In genomic region chr10:118046491-118047362, GRCh38 we compare ENCODE assay signal across 8 cellular contexts. TPM values are rescaled to one million over a fixed set of nuclear protein-coding genes. Genes with fewer than 3 reads are reported as not detected.
DNase-seq lines count a peak whose midpoint lies in the region; ATAC-seq and TF ChIP-seq lines count a peak whose summit lies in the region.

A gene with protein sequence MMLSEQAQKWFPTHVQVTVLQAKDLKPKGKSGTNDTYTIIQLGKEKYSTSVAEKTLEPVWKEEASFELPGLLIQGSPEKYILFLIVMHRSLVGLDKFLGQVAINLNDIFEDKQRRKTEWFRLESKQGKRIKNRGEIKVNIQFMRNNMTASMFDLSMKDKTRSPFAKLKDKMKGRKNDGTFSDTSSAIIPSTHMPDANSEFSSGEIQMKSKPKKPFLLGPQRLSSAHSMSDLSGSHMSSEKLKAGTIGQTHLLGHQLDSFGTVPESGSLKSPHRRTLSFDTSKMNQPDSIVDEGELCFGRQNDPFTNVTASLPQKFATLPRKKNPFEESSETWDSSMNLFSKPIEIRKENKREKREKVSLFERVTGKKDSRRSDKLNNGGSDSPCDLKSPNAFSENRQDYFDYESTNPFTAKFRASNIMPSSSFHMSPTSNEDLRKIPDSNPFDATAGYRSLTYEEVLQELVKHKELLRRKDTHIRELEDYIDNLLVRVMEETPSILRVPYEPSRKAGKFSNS (minus strand): TSS chr10:118046941. CDS start chr10:118046163, 778 bp downstream.

- no peak within 1 kb of the TSS for H4K91ac ChIP-seq in H9 (ENCODE audit: insufficient read length, low read depth, low read length)

- H3K56ac ChIP-seq in H9 (ENCODE audit: insufficient read length, low read depth, low read length), result no peak within 1 kb of the TSS

- no peak for TF ChIP-seq EP300 in gastroesophageal sphincter (IDR thresholded peaks at IDR 0.05)

- TF ChIP-seq POLR2A in gastroesophageal sphincter (IDR thresholded peaks at IDR 0.05), result peak; percentile 47 to 51

- TF ChIP-seq CTCF in H9 (conservative IDR thresholded peaks at IDR 0.05) (peak; percentile 60; the same call in 2 of the 3 replicates), Loucy (conservative IDR thresholded peaks at IDR 0.05; ENCODE audit: low read length) (peak; percentile 21; the same call in 1 of the 2 replicates), gastroesophageal sphincter (IDR thresholded peaks at IDR 0.05) (peak in 2 of 4 experiments; percentile 10 to 36)

- H2BK5ac ChIP-seq in H9 (ENCODE audit: insufficient read length, low read length), result no peak within 1 kb of the TSS

- H3K36me3 ChIP-seq in Loucy (ENCODE audit: insufficient read depth, low read length) (no peaks in the 10 kb centered on the region), SJSA1 (peaks cover 8% of the 10 kb centered on the region), gastroesophageal sphincter (no peaks in the 10 kb centered on the region)

- no peak within 1 kb of the TSS for H4K5ac ChIP-seq in H9 (ENCODE audit: insufficient read length, low read depth, low read length)

- H3K4me3 ChIP-seq in Loucy (ENCODE audit: low read length, poor library complexity, severe bottlenecking) (peak within 1 kb of the TSS; percentile 99), SJSA1 (peak within 1 kb of the TSS; percentile 93), gastroesophageal sphincter (peak within 1 kb of the TSS; percentile 83 to 85)

- peak within 1 kb of the TSS; percentile 74 to 97 (median 87) for H3K27ac Mint-ChIP-seq in H9

- H3K23ac ChIP-seq in H9 (ENCODE audit: insufficient read length, low read depth, low read length), result no peak within 1 kb of the TSS

- H2BK12ac ChIP-seq in H9 (ENCODE audit: insufficient read length, low read depth, low read length), result no peak within 1 kb of the TSS

- H3K79me2 ChIP-seq in H9 (ENCODE audit: insufficient read depth, low read length) (peaks cover 1% of the 10 kb centered on the region; the same call in 1 of the 2 replicates), Loucy (ENCODE audit: insufficient read depth, low read length) (peaks cover 38% of the 10 kb centered on the region)

- peaks cover 21 to 22% of the 10 kb centered on the region in 2 experiments for H3K4me1 Mint-ChIP-seq in H9

- peak; percentile 96 for ATAC-seq in gastroesophageal sphincter

- no peak within 1 kb of the TSS for H2BK120ac ChIP-seq in H9 (ENCODE audit: low read depth, low read length, poor library complexity, severe bottlenecking)

- H3K9ac ChIP-seq in H9 (ENCODE audit: extremely low read depth, insufficient read length, low read length) (peak within 1 kb of the TSS; percentile 63), Loucy (ENCODE audit: low read depth, low read length, poor library complexity, severe bottlenecking) (peak within 1 kb of the TSS; percentile 89)

- H3F3A ChIP-seq in Loucy (ENCODE audit: low read depth), result no peaks in the 10 kb centered on the region

- no peaks in the 10 kb centered on the region for H3K9me3 Mint-ChIP-seq in H9

- H4K20me1 ChIP-seq in H9 (ENCODE audit: control insufficient read depth, insufficient read depth, insufficient read length), result no peaks in the 10 kb centered on the region
- H4K20me1 ChIP-seq in Loucy (ENCODE audit: insufficient read depth, low read length, poor library complexity, severe bottlenecking), result peaks cover 12% of the 10 kb centered on the region

- peak within 1 kb of the TSS; percentile 88 for H3K14ac ChIP-seq in H9 (ENCODE audit: insufficient read depth, low read length)

- no peak within 1 kb of the TSS for H2AK5ac ChIP-seq in H9 (ENCODE audit: insufficient read length, low read length)

- H2BK15ac ChIP-seq in H9 (ENCODE audit: low read depth, low read length), result no peak within 1 kb of the TSS

- no peaks in the 10 kb centered on the region for H3K36me3 Mint-ChIP-seq in H9 (ENCODE audit: insufficient read depth in 1 of 3, low read depth in 3 of 3)

- peak within 1 kb of the TSS; percentile 49 for H3K18ac ChIP-seq in H9 (ENCODE audit: insufficient read length, low read depth, low read length)

- DNase-seq in GM03348 (ENCODE audit: low spot score), result peak; percentile 97
- DNase-seq in H9, result peak; percentile 95
- peak; percentile 72 to 97 for DNase-seq in SJSA1 (ENCODE audit: low read depth in 1 of 2, low spot score in 2 of 2)
- peak; percentile 96 for DNase-seq in activated naive CD4-positive, alpha-beta T cell treated with Interleukin-2 at 50 U/mL for 16 hours
- DNase-seq in non-pigmented ciliary epithelial cell (ENCODE audit: low read depth), result peak; percentile 42
- peak; percentile 81 to 97 (median 94) for DNase-seq in substantia nigra (lab: John Stamatoyannopoulos, UW)

- no peak within 1 kb of the TSS for H4K8ac ChIP-seq in H9 (replicated peaks; ENCODE audit: insufficient read length, low read depth, low read length)

- H3K4me1 ChIP-seq in H9 (ENCODE audit: insufficient read depth, low read length) (no peaks in the 10 kb centered on the region), Loucy (ENCODE audit: insufficient read depth, low read length, poor library complexity, severe bottlenecking) (peaks cover 40% of the 10 kb centered on the region), SJSA1 (replicated peaks) (peaks cover 15% of the 10 kb centered on the region), gastroesophageal sphincter (peaks cover 5 to 53% (median 6%) of the 10 kb centered on the region in 3 donors)

- H2AFZ ChIP-seq in H9 (ENCODE audit: low read length) (no peak within 1 kb of the TSS), Loucy (ENCODE audit: low read length) (peak within 1 kb of the TSS; percentile 96)

- H3K4ac ChIP-seq in H9 (ENCODE audit: low read depth, low read length), result no peak within 1 kb of the TSS

- no peaks in the 10 kb centered on the region for H3K9me3 ChIP-seq in H9 (ENCODE audit: control insufficient read depth, low read depth, low read length)
- H3K9me3 ChIP-seq in Loucy (ENCODE audit: insufficient read depth, low read depth, low read length), result no peaks in the 10 kb centered on the region
- no peaks in the 10 kb centered on the region for H3K9me3 ChIP-seq in SJSA1 (replicated peaks)
- H3K9me3 ChIP-seq in gastroesophageal sphincter, result no peaks in the 10 kb centered on the region

- H2BK20ac ChIP-seq in H9 (ENCODE audit: low read depth, low read length, poor library complexity, severe bottlenecking), result no peak within 1 kb of the TSS

- no peak within 1 kb of the TSS for H3T11ph ChIP-seq in H9 (ENCODE audit: low read length)

- H3K27ac ChIP-seq in H9 (ENCODE audit: insufficient read length, low read depth, low read length) (no peak within 1 kb of the TSS), SJSA1 (peak within 1 kb of the TSS; percentile 83), gastroesophageal sphincter (peak within 1 kb of the TSS; percentile 86 to 97 (median 94)), substantia nigra (ENCODE audit: low read depth, low read length, poor library complexity, severe bottlenecking) (peak within 1 kb of the TSS; percentile 89)

- H3K27me3 ChIP-seq in H9 (ENCODE audit: insufficient read depth, low read length), result no peaks in the 10 kb centered on the region
- no peaks in the 10 kb centered on the region for H3K27me3 ChIP-seq in Loucy (ENCODE audit: insufficient read depth, low read length, poor library complexity, severe bottlenecking)
- H3K27me3 ChIP-seq in SJSA1 (replicated peaks), result no peaks in the 10 kb centered on the region
- no peaks in the 10 kb centered on the region for H3K27me3 ChIP-seq in gastroesophageal sphincter

- WGBS in H9 (ENCODE audit: extremely low coverage, insufficient read length, low lambda C conversion rate), result no CpG with 5 or more reads among the region's 80 CpGs
- no CpG with 5 or more reads among the region's 80 CpGs for WGBS in gastroesophageal sphincter (ENCODE audit: low coverage in 1 of 2), 2 donors

- no peaks in the 10 kb centered on the region for H3K79me1 ChIP-seq in H9 (ENCODE audit: insufficient read depth, low read depth, low read length, poor library complexity, severe bottlenecking)

- H3K9me2 ChIP-seq in Loucy (replicated peaks; ENCODE audit: low read depth, low read length), result no peaks in the 10 kb centered on the region

- peaks cover 5% of the 10 kb centered on the region for H3K23me2 ChIP-seq in H9 (ENCODE audit: insufficient read length, low read depth, low read length, poor library complexity, severe bottlenecking)

- peak within 1 kb of the TSS; percentile 75 to 91 for H3K4me3 Mint-ChIP-seq in H9

- no peaks in the 10 kb centered on the region for H3K27me3 Mint-ChIP-seq in H9 (ENCODE audit: low read depth)

- H3K4me2 ChIP-seq in H9 (ENCODE audit: insufficient read depth, insufficient read length, low read length) (peak within 1 kb of the TSS; percentile 97), Loucy (ENCODE audit: low read depth, low read length, poor library complexity, severe bottlenecking) (peak within 1 kb of the TSS; percentile 88)

RNA-seq across cellular contexts. Expression of the gene that starts here (rescaled TPM):
- total RNA-seq in H9 (2021) (15.0 and 18.4 TPM in 2 replicates), gastroesophageal sphincter (10 to 100 TPM; 32.0 to 55.1 (median 44.8) TPM)
- 11.6 and 21.4 TPM in 2 replicates for total RNA-seq in SJSA1 (2014; rRNA removed; shearing (Covaris generic))

Comparison
In these comparisons a context has a peak if more than half of its experiments do, and no peak if none do; other contexts are left out.
1. DNase-seq: peak in every context shown above with its lines; median percentile 97 in GM03348; 96 in activated naive CD4-positive, alpha-beta T cell treated with Interleukin-2 at 50 U/mL for 16 hours; 95 in H9; 94 in substantia nigra; 84 in SJSA1; 42 in non-pigmented ciliary epithelial cell.